ENCODE assay signal across 20 cellular contexts in genomic region chr3:135997554-135998320, GRCh38.
"Had no signal": no experiment of that assay in that cellular context is flagged by ENCODE, and none has a peak within 500 bp of the region (broad histone marks: within the 10 kb centered on the region; RNA-seq: fewer than 3 reads in every experiment).

No MANE protein-coding gene starts in this region.

- H3K27ac Mint-ChIP-seq: activated B cell treated with CpG ODN at 0.5 μM for 24 hours; activated CD8-positive, alpha-beta T cell treated with anti-CD3 and anti-CD28 coated beads, Interleukin-2, amount 10 ng/mL, durations not matched to agents 7 days and 5 days; activated naive CD4-positive, alpha-beta T cell treated with anti-CD3 and anti-CD28 coated beads, Interleukin-2, amount 10 ng/mL, durations not matched to agents 7 days and 5 days; activated naive CD8-positive, alpha-beta T cell treated with anti-CD3 and anti-CD28 coated beads, Interleukin-2, amount 50 U/mL, for 24 hours; nephron; T-cell had no signal

- DNase-seq: activated B cell treated with CpG ODN at 0.5 μM for 24 hours; activated CD4-positive, alpha-beta T cell treated with anti-CD3 and anti-CD28 coated beads for 48 hours; activated CD8-positive, alpha-beta T cell treated with anti-CD3 and anti-CD28 coated beads, Interleukin-2, amount 10 ng/mL, durations not matched to agents 7 days and 5 days; activated naive CD4-positive, alpha-beta T cell treated with anti-CD3 and anti-CD28 coated beads, Interleukin-2, amount 10 ng/mL, durations not matched to agents 7 days and 5 days; activated naive CD8-positive, alpha-beta T cell treated with anti-CD3 and anti-CD28 coated beads, Interleukin-2, amount 50 U/mL, for 24 hours; activated T-cell treated with anti-CD3 and anti-CD28 coated beads, Interleukin-2, amount 50 U/mL, for 4 hours; aorta; brain microvascular endothelial cell; effector CD4-positive, alpha-beta T cell; heart left ventricle; occipital lobe; right cardiac atrium; stimulated activated naive CD8-positive, alpha-beta T cell treated with anti-CD3 and anti-CD28 coated beads, Interleukin-15, Interleukin-2, amounts not matched to agents 100 U/mL and 50 U/mL, for 24 hours; T-cell; testis; upper lobe of left lung had no signal

- H3K9me3 ChIP-seq: testis, upper lobe of left lung had no signal

- ATAC-seq: activated CD8-positive, alpha-beta T cell treated with anti-CD3 and anti-CD28 coated beads, Interleukin-2, amount 10 ng/mL, durations not matched to agents 7 days and 5 days; activated naive CD8-positive, alpha-beta T cell treated with anti-CD3 and anti-CD28 coated beads, Interleukin-2, amount 50 U/mL, for 24 hours; activated T-cell treated with anti-CD3 and anti-CD28 coated beads, Interleukin-2, amount 50 U/mL, for 4 hours; right cardiac atrium; SK-N-SH treated with all-trans-retinoic acid at 6 μM for 48 hours; stimulated activated naive CD8-positive, alpha-beta T cell treated with anti-CD3 and anti-CD28 coated beads, Interleukin-15, Interleukin-2, amounts not matched to agents 100 U/mL and 50 U/mL, for 24 hours; T-cell had no signal

- H3K4me3 Mint-ChIP-seq: activated B cell treated with CpG ODN at 0.5 μM for 24 hours; activated CD8-positive, alpha-beta T cell treated with anti-CD3 and anti-CD28 coated beads, Interleukin-2, amount 10 ng/mL, durations not matched to agents 7 days and 5 days; activated naive CD4-positive, alpha-beta T cell treated with anti-CD3 and anti-CD28 coated beads, Interleukin-2, amount 10 ng/mL, durations not matched to agents 7 days and 5 days; activated naive CD8-positive, alpha-beta T cell treated with anti-CD3 and anti-CD28 coated beads, Interleukin-2, amount 50 U/mL, for 24 hours; activated T-cell treated with anti-CD3 and anti-CD28 coated beads, Interleukin-2, amount 50 U/mL, for 4 hours; nephron; T-cell had no signal

- H3K27ac ChIP-seq: brain microvascular endothelial cell, coronary artery, heart left ventricle, skin epidermis, testis, upper lobe of left lung had no signal

- H3K36me3 Mint-ChIP-seq: activated naive CD4-positive, alpha-beta T cell treated with anti-CD3 and anti-CD28 coated beads, Interleukin-2, amount 10 ng/mL, durations not matched to agents 7 days and 5 days; T-cell had no signal

- H3K4me3 ChIP-seq: coronary artery, heart left ventricle, skin epidermis, testis, upper lobe of left lung had no signal

- H3K27me3 ChIP-seq: brain microvascular endothelial cell, heart left ventricle, testis, upper lobe of left lung had no signal

- H3K27me3 Mint-ChIP-seq: activated naive CD4-positive, alpha-beta T cell treated with anti-CD3 and anti-CD28 coated beads, Interleukin-2, amount 10 ng/mL, durations not matched to agents 7 days and 5 days had no signal

- H3K36me3 ChIP-seq: brain microvascular endothelial cell, heart left ventricle, upper lobe of left lung had no signal

- H3K4me1 ChIP-seq: testis, upper lobe of left lung had no signal

- H3K4me1 Mint-ChIP-seq: activated B cell treated with CpG ODN at 0.5 μM for 24 hours; activated naive CD4-positive, alpha-beta T cell treated with anti-CD3 and anti-CD28 coated beads, Interleukin-2, amount 10 ng/mL, durations not matched to agents 7 days and 5 days; nephron; T-cell had no signal

- H3K9me3 Mint-ChIP-seq: activated B cell treated with CpG ODN at 0.5 μM for 24 hours; activated naive CD8-positive, alpha-beta T cell treated with anti-CD3 and anti-CD28 coated beads, Interleukin-2, amount 50 U/mL, for 24 hours; activated T-cell treated with anti-CD3 and anti-CD28 coated beads, Interleukin-2, amount 50 U/mL, for 4 hours; nephron had no signal
